In genomic region chr1:246564839-246565750, GRCh38 we compare ENCODE assay signal across 8 cellular contexts. TPM values are rescaled to one million over a fixed set of nuclear protein-coding genes. Genes with fewer than 3 reads are reported as not detected.
A peak's percentile ranks its signal among the peaks of the same experiment; 100 is the strongest.
DNase-seq lines count a peak whose midpoint lies in the region; ATAC-seq and TF ChIP-seq lines count a peak whose summit lies in the region.

No MANE protein-coding gene starts in this region.

- H3K27me3 ChIP-seq in endocrine pancreas (ENCODE audit: control insufficient read depth, insufficient read depth, low read length), result no peaks in the 10 kb centered on the region

- H3K4me1 Mint-ChIP-seq in osteocyte (ENCODE audit: unreplicated experiment), result peaks cover 43% of the 10 kb centered on the region

- H3K27ac ChIP-seq in OCI-LY7 (ENCODE audit: low read depth, low read length, poor library complexity, severe bottlenecking), result no peak overlapping the region

- no peaks in the 10 kb centered on the region for H3K9me3 ChIP-seq in OCI-LY7 (ENCODE audit: low read length)
- no peaks in the 10 kb centered on the region for H3K9me3 ChIP-seq in endocrine pancreas (ENCODE audit: control insufficient read depth, low read length)

- peak overlapping the region; percentile 96 for H3K9ac ChIP-seq in endocrine pancreas (ENCODE audit: control insufficient read depth, insufficient read depth, low read length)

- intact Hi-C loops in OCI-LY7 (cut with micrococcal nuclease; ENCODE audit: unreplicated experiment), result loop anchor here (5.0 to 10.0 kb wide), 3 partner anchors 122 to 650 kb away; no protein-coding TSS in a partner anchor

- peaks cover 36% of the 10 kb centered on the region for H3K36me3 ChIP-seq in OCI-LY7 (ENCODE audit: insufficient read depth, low read length)
- H3K36me3 ChIP-seq in endocrine pancreas (ENCODE audit: control insufficient read depth, insufficient read depth, low read length), result no peaks in the 10 kb centered on the region

- CTCF ChIA-PET in OCI-LY7 (lab: Charles Lee; ENCODE audit: unreplicated experiment), result interaction anchor here (1.5 kb wide), 1 partner anchor 14 kb away, joined by 4 read pairs; no protein-coding TSS in a partner anchor

- peak overlapping the region; percentile 80 for H3K4me2 ChIP-seq in OCI-LY7 (ENCODE audit: low read length)

- peaks cover 59% of the 10 kb centered on the region for H3K79me2 ChIP-seq in OCI-LY7 (ENCODE audit: insufficient read depth, low read depth, low read length)

- peak overlapping the region; percentile 83; the same call in 1 of the 2 replicates for H2AFZ ChIP-seq in OCI-LY7 (ENCODE audit: low read length)

- H4K20me1 ChIP-seq in OCI-LY7 (ENCODE audit: insufficient read depth, low read length), result no peaks in the 10 kb centered on the region

- POLR2A ChIA-PET in OCI-LY7 (lab: Charles Lee), result interaction anchor here (0.6 to 2.0 kb wide), 3 partner anchors 15 to 77 kb away, joined by 3 to 7 read pairs (median 3); no protein-coding TSS in a partner anchor

- H3K4me3 ChIP-seq in OCI-LY7 (ENCODE audit: low read depth, low read length, poor library complexity, severe bottlenecking), result peak overlapping the region; percentile 92
- peak overlapping the region; percentile 94 for H3K4me3 ChIP-seq in endocrine pancreas (ENCODE audit: control insufficient read depth, insufficient read depth, low read length)

- peak overlapping the region; percentile 96 for H3K27ac Mint-ChIP-seq in osteocyte (ENCODE audit: unreplicated experiment)

- H3K4me1 ChIP-seq in OCI-LY7 (ENCODE audit: insufficient read depth, low read length, poor library complexity, severe bottlenecking), result peaks cover 36% of the 10 kb centered on the region
- peaks cover 13% of the 10 kb centered on the region for H3K4me1 ChIP-seq in endocrine pancreas (ENCODE audit: control insufficient read depth, insufficient read depth, low read length)

- no peaks in the 10 kb centered on the region for H3K27me3 Mint-ChIP-seq in osteocyte (ENCODE audit: unreplicated experiment)

- BruUV-seq in OCI-LY7 (replicated peaks; lab: Mats Ljungman, UMichigan), result no TSS peak

- DNase-seq in EL (peak; percentile 13), OCI-LY7 (ENCODE audit: low spot score) (no peak), osteocyte (ENCODE audit: extremely low spot score, unreplicated experiment) (no peak), midbrain (lab: John Stamatoyannopoulos, UW) (no peak)
- no peak for DNase-seq in NK-92 treated with Interleukin-12 subunit alpha and Interleukin-12 subunit beta, amount 100 ng/mL, for 24 hours (lab: John Stamatoyannopoulos, UW)

- peak overlapping the region; percentile 97 for H3K4me3 Mint-ChIP-seq in osteocyte (ENCODE audit: unreplicated experiment)

- H3K9me3 Mint-ChIP-seq in osteocyte (ENCODE audit: unreplicated experiment), result no peaks in the 10 kb centered on the region

- ATAC-seq in HG02840 (IDR thresholded peaks at IDR 0.05; ENCODE audit: low FRiP score, unreplicated experiment) (no peak), HG03354 (IDR thresholded peaks at IDR 0.05; ENCODE audit: poor library complexity, severe bottlenecking, unreplicated experiment) (no peak)

- no peaks in the 10 kb centered on the region for H3K9me2 ChIP-seq in OCI-LY7 (ENCODE audit: insufficient read depth, low read length)

- H3K36me3 Mint-ChIP-seq in osteocyte (ENCODE audit: unreplicated experiment), result peaks cover 2% of the 10 kb centered on the region

- TF ChIP-seq CTCF in OCI-LY7 (conservative IDR thresholded peaks at IDR 0.05; ENCODE audit: low read length) (no peak), osteocyte (IDR thresholded peaks at IDR 0.05) (no peak)

RNA-seq across cellular contexts. Expression of gene TFB2M, which starts 1.0 kb away (rescaled TPM):
- total RNA-seq in OCI-LY7 (2014; rRNA removed; shearing (Covaris generic)), result 10.7 and 15.0 TPM in 2 replicates
- 13.2 and 17.5 TPM in 2 replicates for total RNA-seq in OCI-LY7 (2022)
- total RNA-seq in osteocyte, result 11.5 and 12.5 TPM in 2 replicates

RNA-seq across cellular contexts. Expression of gene CNST, which starts 1.2 kb away (rescaled TPM):
- 14.6 and 17.1 TPM in 2 replicates for total RNA-seq in OCI-LY7 (2014; rRNA removed; shearing (Covaris generic))
- total RNA-seq in OCI-LY7 (2022) (25.1 and 27.2 TPM in 2 replicates), osteocyte (26.8 and 32.9 TPM in 2 replicates)

RNA-seq across cellular contexts. Expression of gene SMYD3, which starts 58.0 kb away (rescaled TPM):
- total RNA-seq in OCI-LY7 (2014; rRNA removed; shearing (Covaris generic)), result 26.6 and 28.9 TPM in 2 replicates
- total RNA-seq in OCI-LY7 (2022), result 32.5 and 34.5 TPM in 2 replicates
- total RNA-seq in osteocyte, result 22.3 and 22.8 TPM in 2 replicates
